ENCODE assay signal across 13 cellular contexts in the genomic region with DNA sequence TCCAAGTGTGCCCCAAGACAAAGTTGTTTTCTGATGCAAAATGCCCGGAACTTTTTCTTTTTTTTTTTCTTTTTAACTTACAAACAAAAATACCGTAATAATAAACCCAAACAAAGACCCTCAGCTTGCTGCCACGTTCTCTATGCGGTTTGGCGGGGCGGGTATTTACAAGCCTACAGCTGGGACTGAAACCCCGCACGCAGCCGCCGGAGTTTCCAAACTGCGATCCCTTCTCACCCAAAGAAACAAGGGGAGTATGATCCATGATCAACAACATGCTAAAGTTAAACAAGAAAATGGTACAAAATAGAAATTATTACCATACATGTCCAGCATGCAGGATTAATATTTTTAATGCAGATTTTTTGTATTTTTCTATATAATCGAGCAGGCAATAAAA. TPM values are rescaled to one million over a fixed set of nuclear protein-coding genes. Genes with fewer than 3 reads are reported as not detected.
DNase-seq lines count a peak whose midpoint lies in the region; ATAC-seq, FAIRE-seq and TF ChIP-seq lines count a peak whose summit lies in the region.
"Had no signal": no experiment of that assay in that cellular context is flagged by ENCODE, and none has a peak within 500 bp of the region (broad histone marks: within the 10 kb centered on the region; RNA-seq: fewer than 3 reads in every experiment).

No MANE protein-coding gene starts in this region.

- H2AFZ ChIP-seq in astrocyte (ENCODE audit: low read depth, low read length): no peak overlapping the region
- no peak overlapping the region for H2AFZ ChIP-seq in trophoblast cell (ENCODE audit: insufficient read depth, low read length, poor library complexity)

- peaks cover 0 to 43% (median 0%) of the 10 kb centered on the region in 11 experiments; a peak in 11 of 22 replicates for H3K9me3 ChIP-seq in BLaER1 treated with 17β-estradiol and CSF1 and Interleukin-3, amounts not matched to agents 10 nM and 100 nM (replicated peaks in 1 of 11)
- H3K9me3 ChIP-seq in astrocyte (ENCODE audit: insufficient read depth, low read depth, low read length) (no peaks in the 10 kb centered on the region), right cardiac atrium (ENCODE audit: control insufficient read depth, low read length) (no peaks in the 10 kb centered on the region), trophoblast cell (ENCODE audit: insufficient read depth, low read depth, low read length) (peaks cover 6% of the 10 kb centered on the region)
- H3K9me3 ChIP-seq: SK-N-SH had no signal

- no peak overlapping the region for H2BK12ac ChIP-seq in trophoblast cell (ENCODE audit: low read length)

- H3K23ac ChIP-seq in trophoblast cell (ENCODE audit: low read length): no peak overlapping the region

- peaks cover 0 to 56% (median 0%) of the 10 kb centered on the region in 11 experiments; a peak in 9 of 22 replicates for H3K36me3 ChIP-seq in BLaER1 treated with 17β-estradiol and CSF1 and Interleukin-3, amounts not matched to agents 10 nM and 100 nM
- H3K36me3 ChIP-seq in astrocyte (ENCODE audit: insufficient read depth, low read length) (no peaks in the 10 kb centered on the region), trophoblast cell (ENCODE audit: control insufficient read depth in 1 of 2, insufficient read depth in 2 of 2, low read length in 2 of 2) (peaks cover 4 to 7% of the 10 kb centered on the region in 2 experiments)

- peaks cover 12 to 44% (median 20%) of the 10 kb centered on the region in 10 experiments for H3K4me1 ChIP-seq in BLaER1 treated with 17β-estradiol and CSF1 and Interleukin-3, amounts not matched to agents 10 nM and 100 nM
- peaks cover 23% of the 10 kb centered on the region for H3K4me1 ChIP-seq in astrocyte (ENCODE audit: insufficient read depth, low read length)
- no peaks in the 10 kb centered on the region for H3K4me1 ChIP-seq in right cardiac atrium (ENCODE audit: control insufficient read depth, insufficient read depth, low read length)
- peaks cover 35 to 47% of the 10 kb centered on the region in 2 experiments for H3K4me1 ChIP-seq in trophoblast cell (ENCODE audit: control insufficient read depth in 1 of 2, insufficient read depth in 2 of 2, low read length in 2 of 2)

- H3K18ac ChIP-seq in trophoblast cell (ENCODE audit: low read length): no peak overlapping the region

- H2BK5ac ChIP-seq in trophoblast cell (ENCODE audit: low read depth, low read length, poor library complexity): no peak overlapping the region

- H3K4me1 Mint-ChIP-seq in astrocyte (ENCODE audit: low read depth, unreplicated experiment): peaks cover 3% of the 10 kb centered on the region

- no peak overlapping the region for H2AK5ac ChIP-seq in trophoblast cell (ENCODE audit: low read length)

- H3K27ac Mint-ChIP-seq in astrocyte (ENCODE audit: unreplicated experiment): peak overlapping the region; percentile 53
- H3K27ac Mint-ChIP-seq: activated CD8-positive, alpha-beta T cell treated with anti-CD3 and anti-CD28 coated beads, Interleukin-2, amount 10 ng/mL, durations not matched to agents 7 days and 5 days had no signal

- peak overlapping the region; percentile 86 for H3K4me3 Mint-ChIP-seq in astrocyte (ENCODE audit: unreplicated experiment)
- H3K4me3 Mint-ChIP-seq: activated CD8-positive, alpha-beta T cell treated with anti-CD3 and anti-CD28 coated beads, Interleukin-2, amount 10 ng/mL, durations not matched to agents 7 days and 5 days had no signal

- peaks cover 6% of the 10 kb centered on the region for H3K36me3 Mint-ChIP-seq in astrocyte (ENCODE audit: low read depth, unreplicated experiment)

- H3K27ac ChIP-seq in BLaER1 treated with 17β-estradiol and CSF1 and Interleukin-3, amounts not matched to agents 10 nM and 100 nM: peak overlapping the region in 4 of 11 experiments; percentile 96 to 100 (median 99); a peak in 8 of 22 replicates
- H3K27ac ChIP-seq in astrocyte (ENCODE audit: low read depth, low read length): no peak overlapping the region
- no peak overlapping the region for H3K27ac ChIP-seq in right cardiac atrium (ENCODE audit: low read length)
- no peak overlapping the region for H3K27ac ChIP-seq in trophoblast cell (ENCODE audit: low read depth, low read length)

- H4K8ac ChIP-seq in trophoblast cell (ENCODE audit: low read depth, low read length): no peak overlapping the region

- H3K27me3 ChIP-seq in BLaER1 treated with 17β-estradiol and CSF1 and Interleukin-3, amounts not matched to agents 10 nM and 100 nM: peaks cover 17 to 96% (median 90%) of the 10 kb centered on the region in 11 experiments
- H3K27me3 ChIP-seq in astrocyte (ENCODE audit: insufficient read depth, low read length): peaks cover 73% of the 10 kb centered on the region
- no peaks in the 10 kb centered on the region for H3K27me3 ChIP-seq in right cardiac atrium (ENCODE audit: control insufficient read depth, insufficient read depth)
- peaks cover 32% of the 10 kb centered on the region for H3K27me3 ChIP-seq in trophoblast cell (ENCODE audit: insufficient read depth, low read length)

- H3K4me3 ChIP-seq in BLaER1 treated with 17β-estradiol and CSF1 and Interleukin-3, amounts not matched to agents 10 nM and 100 nM: peak overlapping the region in 9 of 10 experiments; percentile 67 to 97 (median 70); a peak in 17 of 20 replicates
- peak overlapping the region; percentile 50 for H3K4me3 ChIP-seq in astrocyte (ENCODE audit: insufficient read depth, low read depth, low read length)
- peak overlapping the region; percentile 61 for H3K4me3 ChIP-seq in right cardiac atrium (ENCODE audit: low read length)
- peak overlapping the region; percentile 80 for H3K4me3 ChIP-seq in trophoblast cell (ENCODE audit: low read depth, low read length)

- H3K79me2 ChIP-seq in astrocyte (ENCODE audit: insufficient read depth, low read length) (no peaks in the 10 kb centered on the region), trophoblast cell (ENCODE audit: control insufficient read depth, insufficient read depth, low read length, poor library complexity) (peaks cover 22% of the 10 kb centered on the region)

- no peak overlapping the region for H3K14ac ChIP-seq in trophoblast cell (ENCODE audit: low read length)

- peaks cover 1% of the 10 kb centered on the region for H3K9me3 Mint-ChIP-seq in astrocyte (ENCODE audit: unreplicated experiment)

- no peak overlapping the region for H4K91ac ChIP-seq in trophoblast cell (ENCODE audit: low read depth, low read length)

- no peak for ATAC-seq in right cardiac atrium
- ATAC-seq: activated CD8-positive, alpha-beta T cell treated with anti-CD3 and anti-CD28 coated beads, Interleukin-2, amount 10 ng/mL, durations not matched to agents 7 days and 5 days had no signal

- H4K12ac ChIP-seq in trophoblast cell (ENCODE audit: low read depth, low read length): no peak overlapping the region

- H3K4me2 ChIP-seq in BLaER1 treated with 17β-estradiol and CSF1 and Interleukin-3, amounts not matched to agents 10 nM and 100 nM: peak overlapping the region in 8 of 11 experiments; percentile 80 to 99 (median 94); a peak in 14 of 22 replicates
- H3K4me2 ChIP-seq in astrocyte (ENCODE audit: low read length) (peak overlapping the region; percentile 97), trophoblast cell (ENCODE audit: low read length) (peak overlapping the region; percentile 83)

- peaks cover 30 to 71% (median 61%) of the 10 kb centered on the region in 11 experiments for H4K20me1 ChIP-seq in BLaER1 treated with 17β-estradiol and CSF1 and Interleukin-3, amounts not matched to agents 10 nM and 100 nM
- H4K20me1 ChIP-seq in astrocyte (ENCODE audit: insufficient read depth, low read length): peaks cover 21% of the 10 kb centered on the region

- H3K4ac ChIP-seq in trophoblast cell (ENCODE audit: low read depth, low read length): no peak overlapping the region

- FAIRE-seq in astrocyte (lab: Jason Lieb, UNC): no peak
- FAIRE-seq in GM19239 (lab: Jason Lieb, UNC): no peak

- peaks cover 26% of the 10 kb centered on the region for H3K79me1 ChIP-seq in trophoblast cell (ENCODE audit: low read length)

- no peak for DNase-seq in astrocyte (ENCODE audit: low read depth)
- peak in 1 of 3 donors; percentile 58 for DNase-seq in right cardiac atrium
- DNase-seq in trophoblast cell: no peak
- DNase-seq in DMS53 treated with DMSO at 0.1 percent for 48 hours (lab: John Stamatoyannopoulos, UW; ENCODE audit: unreplicated experiment): no peak
- DNase-seq in KG1 (lab: John Stamatoyannopoulos, UW): no peak
- no peak for DNase-seq in GM19239 (ENCODE audit: insufficient read length, low spot score)
- no peak for DNase-seq in mucosa of gallbladder (ENCODE audit: low spot score)
- DNase-seq: activated CD8-positive, alpha-beta T cell treated with anti-CD3 and anti-CD28 coated beads, Interleukin-2, amount 10 ng/mL, durations not matched to agents 7 days and 5 days; central memory CD4-positive, alpha-beta T cell; NCI-H226; stimulated activated CD4-positive, alpha-beta T cell treated with anti-CD3 and anti-CD28 coated beads, Interleukin-4, amount 100 ng/mL, for 1 hour had no signal

- TF ChIP-seq CTCF in astrocyte (IDR thresholded peaks at IDR 0.05; ENCODE audit: insufficient read depth, low read depth, low read length): no peak

- peak overlapping the region in 5 of 11 experiments; percentile 88 to 99 (median 98); a peak in 10 of 22 replicates for H3K9ac ChIP-seq in BLaER1 treated with 17β-estradiol and CSF1 and Interleukin-3, amounts not matched to agents 10 nM and 100 nM
- H3K9ac ChIP-seq in astrocyte (ENCODE audit: low read length) (no peak overlapping the region), trophoblast cell (ENCODE audit: low read length) (no peak overlapping the region)
- H3K9ac ChIP-seq: SK-N-SH had no signal

- H2BK120ac ChIP-seq in trophoblast cell (ENCODE audit: insufficient read depth, low read length, poor library complexity): no peak overlapping the region

- peaks cover 72% of the 10 kb centered on the region for H3K27me3 Mint-ChIP-seq in astrocyte (ENCODE audit: low read depth, unreplicated experiment)

- WGBS in right cardiac atrium: 40% methylated on average over 12 of the region's 12 CpGs
- WGBS in trophoblast cell (ENCODE audit: extremely low coverage, insufficient coverage, insufficient read length): no CpG with 5 or more reads among the region's 12 CpGs

- intact Hi-C loops in right cardiac atrium (cut with DNase I): loop anchor here in 1 of 4 donors (5.0 to 10.0 kb wide), 2 partner anchors 420 to 802 kb away; no protein-coding TSS in a partner anchor

RNA-seq across cellular contexts. Expression of a gene that starts 2.1 kb away (rescaled TPM):
- 2.9 TPM in 2 replicates for total RNA-seq in astrocyte
- 10 to 100 TPM; 15.1 to 22.8 (median 21.5) TPM for total RNA-seq in right cardiac atrium
- polyA plus RNA-seq in right cardiac atrium: 6.9 TPM
- polyA plus RNA-seq in trophoblast cell (2013): 13.0 and 14.8 TPM in 2 replicates
- 22.5 TPM for total RNA-seq in mucosa of gallbladder
